26 cellular contexts compared by ENCODE assay signal in the genomic region with DNA sequence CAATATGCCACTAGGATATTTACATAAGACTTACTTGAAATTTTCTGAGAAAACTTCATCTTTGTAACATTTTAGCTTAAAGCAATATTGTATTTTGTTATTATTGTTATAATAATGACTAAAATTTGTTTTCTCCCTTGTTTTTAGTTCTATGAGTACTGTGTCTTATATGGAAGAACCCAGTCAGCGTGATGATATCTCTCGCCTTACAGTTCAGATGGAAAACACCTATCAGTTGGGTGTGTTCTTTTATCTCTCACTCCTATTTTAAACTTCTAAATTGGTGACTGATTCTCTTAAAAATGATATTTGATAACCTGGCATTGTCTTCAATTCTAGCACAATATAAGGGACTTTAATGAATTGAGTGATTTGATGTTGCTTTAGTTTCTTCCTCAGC. TPM values are rescaled to one million over a fixed set of nuclear protein-coding genes. Genes with fewer than 3 reads are reported as not detected.
A peak's percentile ranks its signal among the peaks of the same experiment; 100 is the strongest.
DNase-seq lines count a peak whose midpoint lies in the region; ATAC-seq and TF ChIP-seq lines count a peak whose summit lies in the region.
"Had no signal": no experiment of that assay in that cellular context is flagged by ENCODE, and none has a peak within 500 bp of the region (broad histone marks: within the 10 kb centered on the region; RNA-seq: fewer than 3 reads in every experiment).

No MANE protein-coding gene starts in this region.

- H3K27ac ChIP-seq in HCT116 (ENCODE audit: low read depth, low read length): no peak overlapping the region
- H3K27ac ChIP-seq: right lobe of liver had no signal

- ATAC-seq in HCT116: no peak
- no peak for ATAC-seq in stimulated activated effector memory CD8-positive, alpha-beta T cell treated with anti-CD3 and anti-CD28 coated beads, Interleukin-12 subunit alpha, Interleukin-12 subunit beta, amount 100 ng/mL, for 72 hours
- ATAC-seq: esophagus mucosa, left ventricle myocardium superior, right lobe of liver had no signal

- peak overlapping the region; percentile 37 for H3K4me3 Mint-ChIP-seq in activated naive CD4-positive, alpha-beta T cell treated with anti-CD3 and anti-CD28 coated beads for 36 hours
- H3K4me3 Mint-ChIP-seq in activated T-helper 1 cell treated with anti-CD3 and anti-CD28 coated beads, Interleukin-12 subunit alpha, Interleukin-12 subunit beta, Interleukin-2, Interleukin-4 antibody, amounts not matched to agents 30 ng/mL and 10 ng/mL and 1 ng/mL, durations not matched to agents 14 hours and 24 hours and 36 hours: peak overlapping the region; percentile 57
- H3K4me3 Mint-ChIP-seq in stimulated activated effector memory CD8-positive, alpha-beta T cell treated with anti-CD3 and anti-CD28 coated beads, Interleukin-12 subunit alpha, Interleukin-12 subunit beta, amount 100 ng/mL, for 72 hours: peak overlapping the region; percentile 50

- H3K4me2 ChIP-seq in HCT116 (ENCODE audit: low read length): no peak overlapping the region
- H3K4me2 ChIP-seq: SK-N-SH had no signal

- RAD21 ChIA-PET in HCT116 (lab: Charles Lee; ENCODE audit: low non-redundant PET in 1 of 2, low total read pairs in 2 of 2, uncharacterized antibody in 2 of 2, unreplicated experiment in 2 of 2): no interaction called here

- no peaks in the 10 kb centered on the region for H3K9me3 ChIP-seq in HCT116 (ENCODE audit: control insufficient read depth in 1 of 2, insufficient read depth in 1 of 2, low read depth in 1 of 2, low read length in 2 of 2)
- H3K9me3 ChIP-seq: right lobe of liver, SK-N-SH had no signal

- CTCF ChIA-PET in activated naive CD4-positive, alpha-beta T cell treated with anti-CD3 and anti-CD28 coated beads for 36 hours (lab: Charles Lee): interaction anchor here (0.7 to 1.2 kb wide), 4 partner anchors 11 to 378 kb away, joined by 3 to 5 read pairs (median 4); no protein-coding TSS in a partner anchor
- CTCF ChIA-PET in HCT116 (lab: Charles Lee): interaction anchor here (0.9 kb wide), 1 partner anchor 379 kb away, joined by 3 read pairs; no protein-coding TSS in a partner anchor

- no peaks in the 10 kb centered on the region for H3K79me2 ChIP-seq in HCT116 (ENCODE audit: insufficient read depth, low read length)

- POLR2A ChIA-PET in HCT116 (lab: Charles Lee): no interaction called here

- peak overlapping the region; percentile 22 for H2AFZ ChIP-seq in HCT116 (ENCODE audit: low read depth, low read length, poor library complexity, severe bottlenecking)

- H3K9me3 Mint-ChIP-seq in activated naive CD4-positive, alpha-beta T cell treated with anti-CD3 and anti-CD28 coated beads for 36 hours: no peaks in the 10 kb centered on the region
- H3K9me3 Mint-ChIP-seq in activated T-helper 1 cell treated with anti-CD3 and anti-CD28 coated beads, Interleukin-12 subunit alpha, Interleukin-12 subunit beta, Interleukin-2, Interleukin-4 antibody, amounts not matched to agents 30 ng/mL and 10 ng/mL and 1 ng/mL, durations not matched to agents 14 hours and 24 hours and 36 hours: no peaks in the 10 kb centered on the region
- H3K9me3 Mint-ChIP-seq in stimulated activated effector memory CD8-positive, alpha-beta T cell treated with anti-CD3 and anti-CD28 coated beads, Interleukin-12 subunit alpha, Interleukin-12 subunit beta, amount 100 ng/mL, for 72 hours: no peaks in the 10 kb centered on the region

- 0 out of 4 replicates have a peak, but pooled peaks cover 0 to under 1% of the 10 kb centered on the region in 2 experiments for H3K4me1 ChIP-seq in HCT116 (ENCODE audit: control insufficient read depth in 1 of 2, insufficient read depth in 2 of 2, low read length in 2 of 2)
- H3K4me1 ChIP-seq: right lobe of liver had no signal

- no peak for TF ChIP-seq RAD21 in HCT116 (IDR thresholded peaks at IDR 0.05; ENCODE audit: low read depth)

- BruUV-seq in HCT116 (replicated peaks; lab: Mats Ljungman, UMichigan): no TSS peak

- H3K9ac ChIP-seq in HCT116 (ENCODE audit: low read length): no peak overlapping the region
- H3K9ac ChIP-seq: SK-N-SH had no signal

- TF ChIP-seq CTCF in HCT116 (IDR thresholded peaks at IDR 0.05 in 2 of 3, conservative IDR thresholded peaks at IDR 0.05 in 1 of 3; ENCODE audit: borderline replicate concordance in 1 of 3, insufficient read depth in 1 of 3, low read depth in 2 of 3, low read length in 2 of 3): no peak

- no peak for DNase-seq in activated naive CD4-positive, alpha-beta T cell treated with anti-CD3 and anti-CD28 coated beads for 36 hours
- DNase-seq in activated naive CD4-positive, alpha-beta T cell treated with anti-CD3 and anti-CD28 coated beads, Interleukin-2, amount 50 U/mL, for 16 hours: no peak
- DNase-seq in HCT116 (ENCODE audit: low read depth, low spot score) (no peak), GM19240 (ENCODE audit: insufficient read length, low spot score) (no peak)
- DNase-seq in activated T-helper 1 cell treated with anti-CD3 and anti-CD28 coated beads, Interleukin-12 subunit alpha, Interleukin-12 subunit beta, Interleukin-2, Interleukin-4 antibody, amounts not matched to agents 30 ng/mL and 10 ng/mL and 1 ng/mL, durations not matched to agents 14 hours and 24 hours and 36 hours (ENCODE audit: low spot score): no peak
- DNase-seq in stimulated activated effector memory CD8-positive, alpha-beta T cell treated with anti-CD3 and anti-CD28 coated beads, Interleukin-12 subunit alpha, Interleukin-12 subunit beta, amount 100 ng/mL, for 72 hours (ENCODE audit: low spot score in 2 of 2): no peak
- no peak for DNase-seq in activated CD4-positive, CD25-positive, alpha-beta regulatory T cell treated with anti-CD3 and anti-CD28 coated beads, Interleukin-2, amount 50 U/mL, for 72 hours
- DNase-seq: activated CD4-positive, CD25-positive, alpha-beta regulatory T cell; activated CD8-positive, alpha-beta memory T cell treated with anti-CD3 and anti-CD28 coated beads, Interleukin-2, amount 50 U/mL, for 4 hours; DMS153; effector CD8-positive, alpha-beta T cell; foreskin melanocyte; GF-D8; hypothalamus; left ventricle myocardium superior; midbrain; NCI-H146; NCI-H2171; NCI-H524 treated with DMSO at 0.1 percent for 48 hours; posterior cingulate gyrus; right lobe of liver; SK-N-SH; stimulated activated CD4-positive, alpha-beta T cell treated with anti-CD3 and anti-CD28 coated beads, Interleukin-15, amount 100 ng/mL, for 24 hours had no signal

- no peak overlapping the region for H3K4me3 ChIP-seq in HCT116 (replicated peaks in 1 of 2; ENCODE audit: low read depth in 1 of 2, low read length in 2 of 2)
- H3K4me3 ChIP-seq: right lobe of liver had no signal

- H3K4me1 Mint-ChIP-seq in activated naive CD4-positive, alpha-beta T cell treated with anti-CD3 and anti-CD28 coated beads for 36 hours (ENCODE audit: low read depth): peaks cover 35% of the 10 kb centered on the region
- H3K4me1 Mint-ChIP-seq in activated T-helper 1 cell treated with anti-CD3 and anti-CD28 coated beads, Interleukin-12 subunit alpha, Interleukin-12 subunit beta, Interleukin-2, Interleukin-4 antibody, amounts not matched to agents 30 ng/mL and 10 ng/mL and 1 ng/mL, durations not matched to agents 14 hours and 24 hours and 36 hours (ENCODE audit: low read depth): peaks cover 35% of the 10 kb centered on the region
- peaks cover 27% of the 10 kb centered on the region for H3K4me1 Mint-ChIP-seq in stimulated activated effector memory CD8-positive, alpha-beta T cell treated with anti-CD3 and anti-CD28 coated beads, Interleukin-12 subunit alpha, Interleukin-12 subunit beta, amount 100 ng/mL, for 72 hours

- no peaks in the 10 kb centered on the region for H3K36me3 Mint-ChIP-seq in activated naive CD4-positive, alpha-beta T cell treated with anti-CD3 and anti-CD28 coated beads for 36 hours (ENCODE audit: low read depth)
- H3K36me3 Mint-ChIP-seq in activated T-helper 1 cell treated with anti-CD3 and anti-CD28 coated beads, Interleukin-12 subunit alpha, Interleukin-12 subunit beta, Interleukin-2, Interleukin-4 antibody, amounts not matched to agents 30 ng/mL and 10 ng/mL and 1 ng/mL, durations not matched to agents 14 hours and 24 hours and 36 hours (ENCODE audit: low read depth): no peaks in the 10 kb centered on the region
- H3K36me3 Mint-ChIP-seq in stimulated activated effector memory CD8-positive, alpha-beta T cell treated with anti-CD3 and anti-CD28 coated beads, Interleukin-12 subunit alpha, Interleukin-12 subunit beta, amount 100 ng/mL, for 72 hours: no peaks in the 10 kb centered on the region

- no peaks in the 10 kb centered on the region for H3K27me3 ChIP-seq in HCT116 (ENCODE audit: insufficient read depth, low read length)
- H3K27me3 ChIP-seq: right lobe of liver had no signal

- H3K36me3 ChIP-seq in HCT116 (ENCODE audit: control insufficient read depth in 1 of 2, insufficient read depth in 2 of 2, low read length in 2 of 2): no peaks in the 10 kb centered on the region
- H3K36me3 ChIP-seq: right lobe of liver had no signal

- peak overlapping the region; percentile 68 for H3K27ac Mint-ChIP-seq in activated naive CD4-positive, alpha-beta T cell treated with anti-CD3 and anti-CD28 coated beads for 36 hours
- peak overlapping the region; percentile 54 for H3K27ac Mint-ChIP-seq in activated T-helper 1 cell treated with anti-CD3 and anti-CD28 coated beads, Interleukin-12 subunit alpha, Interleukin-12 subunit beta, Interleukin-2, Interleukin-4 antibody, amounts not matched to agents 30 ng/mL and 10 ng/mL and 1 ng/mL, durations not matched to agents 14 hours and 24 hours and 36 hours
- peak overlapping the region; percentile 75 for H3K27ac Mint-ChIP-seq in stimulated activated effector memory CD8-positive, alpha-beta T cell treated with anti-CD3 and anti-CD28 coated beads, Interleukin-12 subunit alpha, Interleukin-12 subunit beta, amount 100 ng/mL, for 72 hours

- intact Hi-C loops in activated naive CD4-positive, alpha-beta T cell treated with anti-CD3 and anti-CD28 coated beads for 36 hours (cut with micrococcal nuclease): loop anchor here (1.0 to 10.0 kb wide), 6 partner anchors 18 to 965 kb away; a partner anchor contains a TSS
- intact Hi-C loops in HCT116 (cut with micrococcal nuclease): no loop called here
- intact Hi-C loops in activated T-helper 1 cell treated with anti-CD3 and anti-CD28 coated beads, Interleukin-12 subunit alpha, Interleukin-12 subunit beta, Interleukin-2, Interleukin-4 antibody, amounts not matched to agents 30 ng/mL and 10 ng/mL and 1 ng/mL, durations not matched to agents 14 hours and 24 hours and 36 hours (cut with micrococcal nuclease): loop anchor here (1.0 to 10.0 kb wide), 3 partner anchors 18 to 915 kb away; a partner anchor contains a TSS

- TF ChIP-seq POLR2A in HCT116 (IDR thresholded peaks at IDR 0.05; ENCODE audit: borderline replicate concordance, extremely low read depth, insufficient read depth, insufficient read length): no peak

- H4K20me1 ChIP-seq in HCT116 (ENCODE audit: insufficient read depth): no peaks in the 10 kb centered on the region

- no peaks in the 10 kb centered on the region for H3K9me2 ChIP-seq in HCT116 (ENCODE audit: insufficient read depth)
- H3K9me2 ChIP-seq: SK-N-SH had no signal

- no peaks in the 10 kb centered on the region for H3K27me3 Mint-ChIP-seq in activated naive CD4-positive, alpha-beta T cell treated with anti-CD3 and anti-CD28 coated beads for 36 hours (ENCODE audit: low read depth)
- peaks cover 1% of the 10 kb centered on the region for H3K27me3 Mint-ChIP-seq in activated T-helper 1 cell treated with anti-CD3 and anti-CD28 coated beads, Interleukin-12 subunit alpha, Interleukin-12 subunit beta, Interleukin-2, Interleukin-4 antibody, amounts not matched to agents 30 ng/mL and 10 ng/mL and 1 ng/mL, durations not matched to agents 14 hours and 24 hours and 36 hours (ENCODE audit: insufficient read depth)

RNA-seq across cellular contexts. Expression of a gene that starts 18.0 kb away (rescaled TPM):
- not detected for total RNA-seq in activated naive CD4-positive, alpha-beta T cell treated with anti-CD3 and anti-CD28 coated beads for 36 hours
- total RNA-seq in HCT116 (2021; ENCODE audit: unreplicated experiment): not detected
- not detected in 2 replicates for polyA plus RNA-seq in HCT116 (2012)
- total RNA-seq in activated T-helper 1 cell treated with anti-CD3 and anti-CD28 coated beads, Interleukin-12 subunit alpha, Interleukin-12 subunit beta, Interleukin-2, Interleukin-4 antibody, amounts not matched to agents 30 ng/mL and 10 ng/mL and 1 ng/mL, durations not matched to agents 14 hours and 24 hours and 36 hours: not detected in 2 replicates
- total RNA-seq: esophagus mucosa had no signal
- polyA plus RNA-seq: neural cell, SK-N-SH had no signal

RNA-seq across cellular contexts. Expression of a gene that starts 30.8 kb away (rescaled TPM):
- not detected for total RNA-seq in activated naive CD4-positive, alpha-beta T cell treated with anti-CD3 and anti-CD28 coated beads for 36 hours
- not detected for total RNA-seq in HCT116 (2021; ENCODE audit: unreplicated experiment)
- not detected in 2 replicates for polyA plus RNA-seq in HCT116 (2012)
- not detected in 2 replicates for total RNA-seq in activated T-helper 1 cell treated with anti-CD3 and anti-CD28 coated beads, Interleukin-12 subunit alpha, Interleukin-12 subunit beta, Interleukin-2, Interleukin-4 antibody, amounts not matched to agents 30 ng/mL and 10 ng/mL and 1 ng/mL, durations not matched to agents 14 hours and 24 hours and 36 hours
- total RNA-seq: esophagus mucosa, left ventricle myocardium superior, right lobe of liver, temporal lobe had no signal
- polyA plus RNA-seq: neural cell, SK-N-SH had no signal
